ENCODE assay signal across 1 cellular context in genomic region chr7:8618441-8619070, GRCh38.
TF ChIP-seq lines count a peak whose summit lies in the region.

No MANE protein-coding gene starts in this region.

TF ChIP-seq in H1, 55 proteins besides CTCF, POLR2A, EP300 and RAD21 (continued from another document):
- TF ChIP-seq CHD7 (IDR thresholded peaks at IDR 0.05; ENCODE audit: insufficient replicate concordance, low read length) (peak; percentile 66), TEAD4 (IDR thresholded peaks at IDR 0.05; ENCODE audit: low read depth, low read length) (peak; percentile 81), NANOG (IDR thresholded peaks at IDR 0.05; ENCODE audit: insufficient read depth, low read depth, low read length, poor library complexity, severe bottlenecking) (no peak)
